ENCODE assay signal across 8 cellular contexts in the genomic region with DNA sequence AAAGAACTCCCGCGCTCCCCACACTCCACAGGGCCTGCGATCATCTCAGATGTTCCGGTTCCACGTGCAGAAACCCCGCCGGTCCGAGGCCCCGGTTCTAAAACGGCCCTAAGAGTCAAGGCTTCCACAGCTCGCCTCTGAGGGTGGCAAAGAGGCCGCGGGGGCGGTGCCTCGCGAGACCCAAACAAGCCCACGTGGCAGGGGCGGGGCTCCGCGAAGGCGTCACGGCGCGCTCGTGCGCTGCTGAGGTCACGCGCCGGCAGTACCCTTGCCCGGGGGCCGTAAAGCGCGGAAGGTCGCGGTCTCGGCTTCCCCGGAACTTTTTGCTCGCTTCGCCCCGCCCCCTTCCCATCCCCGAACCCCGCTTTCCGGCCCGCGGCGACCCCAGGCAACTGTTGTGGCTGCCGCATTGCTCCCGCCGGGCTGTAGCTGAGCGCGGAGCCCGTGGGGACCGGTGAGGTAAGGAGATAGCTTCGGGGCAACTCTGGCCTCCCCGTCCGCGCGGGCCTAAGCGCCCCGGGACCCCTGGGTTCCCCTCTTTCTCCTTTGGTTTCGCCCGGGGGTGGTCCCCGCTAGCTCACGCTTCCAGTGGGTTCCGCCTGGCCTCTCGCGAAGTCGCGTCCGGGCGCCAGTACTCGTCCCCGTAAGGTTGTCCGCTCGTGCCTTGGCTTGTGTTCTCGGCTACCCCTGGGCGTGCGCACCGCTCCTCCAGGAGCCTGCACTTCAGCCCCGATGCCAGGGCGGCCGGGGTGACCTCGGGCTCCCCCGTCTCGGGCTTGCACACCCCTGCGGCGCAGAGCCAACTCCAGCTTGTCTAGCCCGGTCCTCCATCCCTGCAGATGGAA. TPM values are rescaled to one million over a fixed set of nuclear protein-coding genes. Genes with fewer than 3 reads are reported as not detected.
DNase-seq lines count a peak whose midpoint lies in the region; ATAC-seq and TF ChIP-seq lines count a peak whose summit lies in the region.
"Not testable (repeated sequence)": the region's sequence is repeated elsewhere in the genome, so short reads cannot be mapped to it uniquely, and the experiment has no call there.

A gene (plus strand): TSS at position 351 of the 845 bp plus-strand sequence. CDS start 6,161 bp downstream, outside the sequence.

- H3K27ac ChIP-seq in KMS-11 = not testable (repeated sequence)
- H3K27ac ChIP-seq in Peyer's patch (peak within 1 kb of the TSS; percentile 70 to 83 (median 76)), esophagus muscularis mucosa (replicated peaks in 1 of 4) (peak within 1 kb of the TSS; percentile 77 to 88 (median 82)), muscle layer of colon (ENCODE audit: low read depth, low read length) (peak within 1 kb of the TSS; percentile 75)

- WGBS in esophagus muscularis mucosa = 0% methylated on average over 24 of the region's 88 CpGs

- H3K27me3 Mint-ChIP-seq in activated T-cell treated with anti-CD3 and anti-CD28 coated beads, Interleukin-2, amount 50 U/mL, for 4 hours (ENCODE audit: low read depth) = not testable (repeated sequence)

- TF ChIP-seq POLR2A in Peyer's patch (IDR thresholded peaks at IDR 0.05); esophagus muscularis mucosa (IDR thresholded peaks at IDR 0.05; ENCODE audit: low read depth): not testable (repeated sequence)

- TF ChIP-seq CTCF in KMS-11 (conservative IDR thresholded peaks at IDR 0.05; ENCODE audit: low read depth, low read length); Peyer's patch (IDR thresholded peaks at IDR 0.05); esophagus muscularis mucosa (IDR thresholded peaks at IDR 0.05): not testable (repeated sequence)

- H3K9me3 ChIP-seq in Peyer's patch; esophagus muscularis mucosa; muscle layer of colon (ENCODE audit: low read length): not testable (repeated sequence)

- H3K79me2 ChIP-seq in KMS-11 (ENCODE audit: insufficient read depth, low read depth) = not testable (repeated sequence)

- H3K9me3 Mint-ChIP-seq in activated T-cell treated with anti-CD3 and anti-CD28 coated beads, Interleukin-2, amount 50 U/mL, for 4 hours = not testable (repeated sequence)

- peak within 1 kb of the TSS; percentile 90 for H3K4me3 Mint-ChIP-seq in activated T-cell treated with anti-CD3 and anti-CD28 coated beads, Interleukin-2, amount 50 U/mL, for 4 hours

- H3K4me1 ChIP-seq in KMS-11 (ENCODE audit: low read depth, poor library complexity, severe bottlenecking); muscle layer of colon (ENCODE audit: insufficient read depth, low read length): not testable (repeated sequence)
- peaks cover 0 to 17% (median 0%) of the 10 kb centered on the region in 4 donors for H3K4me1 ChIP-seq in Peyer's patch
- H3K4me1 ChIP-seq in esophagus muscularis mucosa = peaks cover 6 to 32% (median 18%) of the 10 kb centered on the region in 4 donors

- H3K36me3 Mint-ChIP-seq in activated T-cell treated with anti-CD3 and anti-CD28 coated beads, Interleukin-2, amount 50 U/mL, for 4 hours (ENCODE audit: insufficient read depth) = not testable (repeated sequence)

- DNase-seq in DMS53 treated with DMSO at 0.1 percent for 48 hours (lab: John Stamatoyannopoulos, UW; ENCODE audit: unreplicated experiment) = peak; percentile 23
- peak; percentile 92 to 98 (median 93) for DNase-seq in Peyer's patch
- peak; percentile 93 for DNase-seq in activated T-cell treated with anti-CD3 and anti-CD28 coated beads, Interleukin-2, amount 50 U/mL, for 4 hours
- DNase-seq in esophagus muscularis mucosa (ENCODE audit: extremely low spot score) = peak; percentile 93
- DNase-seq in stimulated activated CD8-positive, alpha-beta memory T cell treated with anti-CD3 and anti-CD28 coated beads, Interleukin-4, amount 100 ng/mL, for 48 hours = peak; percentile 95

- H3K4me2 ChIP-seq in KMS-11 = peak within 1 kb of the TSS; percentile 76

- H3K4me3 ChIP-seq in KMS-11 (IDR thresholded peaks at IDR 0.05; ENCODE audit: insufficient read depth, low read depth, low read length) = not testable (repeated sequence)
- peak within 1 kb of the TSS; percentile 62 to 87 (median 66) for H3K4me3 ChIP-seq in Peyer's patch
- peak within 1 kb of the TSS; percentile 63 to 81 (median 69) for H3K4me3 ChIP-seq in esophagus muscularis mucosa
- H3K4me3 ChIP-seq in muscle layer of colon (ENCODE audit: low read depth in 1 of 2, low read length in 2 of 2) = peak within 1 kb of the TSS; percentile 52 to 75

- peaks cover 30% of the 10 kb centered on the region for H3K4me1 Mint-ChIP-seq in activated T-cell treated with anti-CD3 and anti-CD28 coated beads, Interleukin-2, amount 50 U/mL, for 4 hours (ENCODE audit: low read depth)

- H3K27me3 ChIP-seq in KMS-11 (ENCODE audit: insufficient read depth, low read depth); Peyer's patch; esophagus muscularis mucosa; muscle layer of colon (ENCODE audit: control insufficient read depth in 1 of 2, insufficient read depth in 2 of 2, low read length in 2 of 2): not testable (repeated sequence)

- H2AFZ ChIP-seq in KMS-11 (ENCODE audit: low read depth) = peak within 1 kb of the TSS; percentile 75

- peak; percentile 20 for TF ChIP-seq EP300 in esophagus muscularis mucosa (IDR thresholded peaks at IDR 0.05)

- ATAC-seq in GM21786 (IDR thresholded peaks at IDR 0.05; ENCODE audit: unreplicated experiment) = peak; percentile 97
- peak; percentile 97 for ATAC-seq in activated T-cell treated with anti-CD3 and anti-CD28 coated beads, Interleukin-2, amount 50 U/mL, for 4 hours

- H3K9ac ChIP-seq in KMS-11 (peak within 1 kb of the TSS; percentile 66; the same call in 1 of the 2 replicates), muscle layer of colon (ENCODE audit: low read length) (peak within 1 kb of the TSS; percentile 21)

- H4K20me1 ChIP-seq in KMS-11 (ENCODE audit: insufficient read depth) = not testable (repeated sequence)

- intact Hi-C loops in esophagus muscularis mucosa (cut with DNase I) = not testable (repeated sequence)

- H3K36me3 ChIP-seq in KMS-11 (ENCODE audit: insufficient read depth); Peyer's patch; muscle layer of colon (ENCODE audit: insufficient read depth, low read length): not testable (repeated sequence)
- peaks cover 0 to 13% (median 0%) of the 10 kb centered on the region in 4 donors for H3K36me3 ChIP-seq in esophagus muscularis mucosa

RNA-seq across cellular contexts. Expression of the gene that starts here (rescaled TPM):
- total RNA-seq in Peyer's patch (10 to 100 TPM; 30.5 to 55.8 (median 35.9) TPM), esophagus muscularis mucosa (10 to 100 TPM; 19.1 to 31.8 (median 27.4) TPM)
- 10 to 100 TPM; 15.9 to 34.6 (median 20.9) TPM for total RNA-seq in activated T-cell treated with anti-CD3 and anti-CD28 coated beads, Interleukin-2, amount 50 U/mL, for 4 hours

Comparison
In these comparisons a context has a peak if more than half of its experiments do, and no peak if none do; other contexts are left out.
1. DNase-seq: peak in every context shown above with its lines; median percentile 95 in stimulated activated CD8-positive, alpha-beta memory T cell treated with anti-CD3 and anti-CD28 coated beads, Interleukin-4, amount 100 ng/mL, for 48 hours; 93 in Peyer's patch; 93 in activated T-cell treated with anti-CD3 and anti-CD28 coated beads, Interleukin-2, amount 50 U/mL, for 4 hours; 93 in esophagus muscularis mucosa; 23 in DMS53 treated with DMSO at 0.1 percent for 48 hours.